8 cellular contexts compared by ENCODE assay signal in genomic region chr6:13924146-13924948, GRCh38.
A peak's percentile ranks its signal among the peaks of the same experiment; 100 is the strongest.
DNase-seq lines count a peak whose midpoint lies in the region; ATAC-seq and TF ChIP-seq lines count a peak whose summit lies in the region.

No MANE protein-coding gene starts in this region.

- peaks cover 16% of the 10 kb centered on the region for H3K4me1 Mint-ChIP-seq in central memory CD8-positive, alpha-beta T cell
- H3K4me1 Mint-ChIP-seq in stimulated activated naive CD8-positive, alpha-beta T cell treated with anti-CD3 and anti-CD28 coated beads, Interleukin-15, amount 100 ng/mL, for 72 hours: peaks cover 17% of the 10 kb centered on the region

- ATAC-seq in SK-N-SH treated with all-trans-retinoic acid at 6 μM for 48 hours (peak; percentile 90), HG03432 (IDR thresholded peaks at IDR 0.05; ENCODE audit: unreplicated experiment) (no peak)
- ATAC-seq in central memory CD8-positive, alpha-beta T cell (replicated peaks; ENCODE audit: extremely low read depth, poor library complexity, severe bottlenecking): peak; percentile 30
- peak; percentile 64 for ATAC-seq in stimulated activated naive CD8-positive, alpha-beta T cell treated with anti-CD3 and anti-CD28 coated beads, Interleukin-15, amount 100 ng/mL, for 72 hours

- H3K36me3 Mint-ChIP-seq in central memory CD8-positive, alpha-beta T cell (ENCODE audit: insufficient read depth): peaks cover 5% of the 10 kb centered on the region

- in situ Hi-C loops in KBM-7 (cut with MboI; ENCODE audit: low pct_unique_long_range_greater_than_20kb, low sequenced_read_pairs): no loop called here

- H3K4me3 Mint-ChIP-seq in central memory CD8-positive, alpha-beta T cell: peak overlapping the region; percentile 74
- peak overlapping the region; percentile 76 to 82 for H3K4me3 Mint-ChIP-seq in stimulated activated naive CD8-positive, alpha-beta T cell treated with anti-CD3 and anti-CD28 coated beads, Interleukin-15, amount 100 ng/mL, for 72 hours

- no peaks in the 10 kb centered on the region for H3K9me3 Mint-ChIP-seq in central memory CD8-positive, alpha-beta T cell
- H3K9me3 Mint-ChIP-seq in stimulated activated naive CD8-positive, alpha-beta T cell treated with anti-CD3 and anti-CD28 coated beads, Interleukin-15, amount 100 ng/mL, for 72 hours: no peaks in the 10 kb centered on the region

- DNase-seq in DMS53 treated with DMSO at 0.1 percent for 48 hours (lab: John Stamatoyannopoulos, UW; ENCODE audit: unreplicated experiment) (peak; percentile 49), KBM-7 (peak; percentile 42), kidney tubule cell (ENCODE audit: low spot score) (peak; percentile 69), iPS-NIHi11 (ENCODE audit: low spot score) (no peak)
- DNase-seq in central memory CD8-positive, alpha-beta T cell (ENCODE audit: low spot score in 2 of 2): no peak
- DNase-seq in stimulated activated naive CD8-positive, alpha-beta T cell treated with anti-CD3 and anti-CD28 coated beads, Interleukin-15, amount 100 ng/mL, for 72 hours: peak; percentile 31 to 33

- peaks cover 70% of the 10 kb centered on the region for H3K27me3 Mint-ChIP-seq in central memory CD8-positive, alpha-beta T cell
- H3K27me3 Mint-ChIP-seq in stimulated activated naive CD8-positive, alpha-beta T cell treated with anti-CD3 and anti-CD28 coated beads, Interleukin-15, amount 100 ng/mL, for 72 hours: peaks cover 67% of the 10 kb centered on the region

- H3K27ac Mint-ChIP-seq in central memory CD8-positive, alpha-beta T cell (ENCODE audit: low read depth): no peak overlapping the region
- H3K27ac Mint-ChIP-seq in stimulated activated naive CD8-positive, alpha-beta T cell treated with anti-CD3 and anti-CD28 coated beads, Interleukin-15, amount 100 ng/mL, for 72 hours: peak overlapping the region in 1 of 2 donors; percentile 16

TF ChIP-seq in SK-N-SH treated with all-trans-retinoic acid at 6 μM for 48 hours, 23 proteins besides CTCF, POLR2A, EP300 and RAD21:
- TF ChIP-seq PATZ1 (CRISPR knock-in tag; IDR thresholded peaks at IDR 0.05; ENCODE audit: borderline replicate concordance) (peak; percentile 73; the same call in 1 of the 2 replicates), ZNF70 (CRISPR knock-in tag; IDR thresholded peaks at IDR 0.05) (no peak)

Comparison
In these comparisons a context has a peak if more than half of its experiments do, and no peak if none do; other contexts are left out.
1. DNase-seq: peak in DMS53 treated with DMSO at 0.1 percent for 48 hours (single experiment), KBM-7 (single experiment), kidney tubule cell (single experiment) and stimulated activated naive CD8-positive, alpha-beta T cell treated with anti-CD3 and anti-CD28 coated beads, Interleukin-15, amount 100 ng/mL, for 72 hours (2 of 2); none in central memory CD8-positive, alpha-beta T cell (0 of 2) and iPS-NIHi11 (single experiment).